8 cellular contexts compared by ENCODE assay signal in the genomic region with DNA sequence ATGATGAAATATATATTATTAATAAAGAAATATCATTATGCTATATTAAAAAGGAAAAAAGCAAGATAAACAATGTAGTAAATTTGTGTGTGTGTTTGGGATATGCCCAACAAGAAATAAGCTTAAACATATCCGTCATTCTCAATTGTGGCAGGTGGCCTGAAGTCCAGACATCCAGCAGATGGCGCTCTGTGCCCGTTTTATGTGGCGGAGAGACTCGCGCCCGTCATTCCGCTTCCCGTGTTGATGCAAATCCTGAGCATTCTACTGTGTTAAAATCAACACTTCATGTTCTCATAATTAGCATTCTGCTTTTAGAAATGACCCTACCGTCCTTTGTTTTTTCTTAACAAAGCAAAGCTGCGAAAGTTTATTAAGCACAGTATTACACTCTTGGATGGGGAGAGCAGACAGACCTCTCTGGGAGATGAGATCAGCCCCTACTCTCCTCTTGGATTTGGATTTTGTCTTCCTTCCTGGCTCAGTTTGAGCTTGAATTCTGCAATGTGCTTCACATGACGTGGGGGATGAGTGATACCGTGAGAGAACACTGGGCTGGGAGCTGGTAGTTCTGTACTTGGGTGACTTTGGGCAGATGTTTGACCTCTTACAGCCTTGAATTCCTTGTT.
DNase-seq lines count a peak whose midpoint lies in the region; ATAC-seq and TF ChIP-seq lines count a peak whose summit lies in the region.

No MANE protein-coding gene starts in this region.

- no peak overlapping the region for H3K27ac Mint-ChIP-seq in Calu3 (ENCODE audit: unreplicated experiment)
- no peak overlapping the region for H3K27ac Mint-ChIP-seq in activated CD8-positive, alpha-beta memory T cell treated with anti-CD3 and anti-CD28 coated beads, Interleukin-2, amount 10 ng/mL, durations not matched to agents 7 days and 5 days

- H3K27ac ChIP-seq in HL-60 (replicated peaks) = no peak overlapping the region

- peaks cover 16% of the 10 kb centered on the region for H3K27me3 ChIP-seq in HL-60 (ENCODE audit: insufficient read depth, poor library complexity, severe bottlenecking)

- peaks cover 25% of the 10 kb centered on the region for H3K27me3 Mint-ChIP-seq in Calu3 (ENCODE audit: unreplicated experiment)
- peaks cover 55% of the 10 kb centered on the region for H3K27me3 Mint-ChIP-seq in activated CD8-positive, alpha-beta memory T cell treated with anti-CD3 and anti-CD28 coated beads, Interleukin-2, amount 10 ng/mL, durations not matched to agents 7 days and 5 days

- H3K36me3 Mint-ChIP-seq in Calu3 (ENCODE audit: insufficient read depth, unreplicated experiment) = no peaks in the 10 kb centered on the region
- no peaks in the 10 kb centered on the region for H3K36me3 Mint-ChIP-seq in activated CD8-positive, alpha-beta memory T cell treated with anti-CD3 and anti-CD28 coated beads, Interleukin-2, amount 10 ng/mL, durations not matched to agents 7 days and 5 days

- no peaks in the 10 kb centered on the region for H3K9me3 Mint-ChIP-seq in Calu3 (ENCODE audit: low read depth, unreplicated experiment)
- H3K9me3 Mint-ChIP-seq in activated CD8-positive, alpha-beta memory T cell treated with anti-CD3 and anti-CD28 coated beads, Interleukin-2, amount 10 ng/mL, durations not matched to agents 7 days and 5 days (ENCODE audit: low read depth) = no peaks in the 10 kb centered on the region

- no peaks in the 10 kb centered on the region for H3K4me1 Mint-ChIP-seq in Calu3 (ENCODE audit: low read depth, unreplicated experiment)
- H3K4me1 Mint-ChIP-seq in activated CD8-positive, alpha-beta memory T cell treated with anti-CD3 and anti-CD28 coated beads, Interleukin-2, amount 10 ng/mL, durations not matched to agents 7 days and 5 days = peaks cover 3% of the 10 kb centered on the region

- H3K4me3 Mint-ChIP-seq in Calu3 (ENCODE audit: low read depth, unreplicated experiment) = no peak overlapping the region
- no peak overlapping the region for H3K4me3 Mint-ChIP-seq in activated CD8-positive, alpha-beta memory T cell treated with anti-CD3 and anti-CD28 coated beads, Interleukin-2, amount 10 ng/mL, durations not matched to agents 7 days and 5 days

- DNase-seq in Calu3 (peak; percentile 83), HL-60 (ENCODE audit: low read depth in 1 of 2, low spot score in 1 of 2) (peak in 1 of 2 experiments; percentile 66), NCI-H82 treated with DMSO at 0.1 percent for 48 hours (lab: John Stamatoyannopoulos, UW; ENCODE audit: unreplicated experiment) (peak; percentile 34), epidermal melanocyte (ENCODE audit: insufficient read length, low spot score) (peak; percentile 38), myocyte (ENCODE audit: low read depth) (peak; percentile 87)
- peak; percentile 77 for DNase-seq in activated CD8-positive, alpha-beta memory T cell treated with anti-CD3 and anti-CD28 coated beads, Interleukin-2, amount 10 ng/mL, durations not matched to agents 7 days and 5 days
- peak; percentile 34 to 40 for DNase-seq in stimulated activated CD8-positive, alpha-beta memory T cell treated with anti-CD3 and anti-CD28 coated beads, Interleukin-7, amount 100 ng/mL, for 4 hours (ENCODE audit: low read depth in 2 of 2)

- intact Hi-C loops in Calu3 (cut with micrococcal nuclease; ENCODE audit: unreplicated experiment) = loop anchor here (1.0 to 10.0 kb wide), 4 partner anchors 37 to 797 kb away; no protein-coding TSS in a partner anchor

- TF ChIP-seq CTCF in Calu3 (IDR thresholded peaks at IDR 0.05; ENCODE audit: unreplicated experiment) = peak; percentile 75
- peak; percentile 76 for TF ChIP-seq CTCF in HL-60 (IDR thresholded peaks at IDR 0.05; ENCODE audit: insufficient read depth, low read length)

- no peak overlapping the region for H3K4me3 ChIP-seq in HL-60 (replicated peaks; ENCODE audit: insufficient read depth, low read length)

- CTCF ChIA-PET in Calu3 (lab: Charles Lee) = interaction anchor here (0.7 to 1.5 kb wide), 10 partner anchors 9 to 795 kb away, joined by 3 to 16 read pairs (median 4); no protein-coding TSS in a partner anchor
- CTCF ChIA-PET in activated CD8-positive, alpha-beta memory T cell treated with anti-CD3 and anti-CD28 coated beads, Interleukin-2, amount 10 ng/mL, durations not matched to agents 7 days and 5 days (lab: Charles Lee) = interaction anchor here (0.6 to 4.3 kb wide), 29 partner anchors 9 to 795 kb away, joined by 3 to 31 read pairs (median 4); no protein-coding TSS in a partner anchor

- BruUV-seq in Calu3 (replicated peaks; lab: Mats Ljungman, UMichigan) = no TSS peak

- ATAC-seq in GM21360 (IDR thresholded peaks at IDR 0.05; ENCODE audit: unreplicated experiment) = peak; percentile 89
- ATAC-seq in activated CD8-positive, alpha-beta memory T cell treated with anti-CD3 and anti-CD28 coated beads, Interleukin-2, amount 10 ng/mL, durations not matched to agents 7 days and 5 days = peak; percentile 51
